In genomic region chr7:80942261-80943041, GRCh38 we compare ENCODE assay signal across 9 cellular contexts. TPM values are rescaled to one million over a fixed set of nuclear protein-coding genes. Genes with fewer than 3 reads are reported as not detected.
A peak's percentile ranks its signal among the peaks of the same experiment; 100 is the strongest.
DNase-seq lines count a peak whose midpoint lies in the region; ATAC-seq, FAIRE-seq and TF ChIP-seq lines count a peak whose summit lies in the region.
"Had no signal": no experiment of that assay in that cellular context is flagged by ENCODE, and none has a peak within 500 bp of the region (broad histone marks: within the 10 kb centered on the region; RNA-seq: fewer than 3 reads in every experiment).

No MANE protein-coding gene starts in this region.

- H4K20me1 ChIP-seq in OCI-LY7 (ENCODE audit: insufficient read depth, low read length): no peaks in the 10 kb centered on the region

- H3K4me1 Mint-ChIP-seq in CD4-positive, alpha-beta memory T cell: no peaks in the 10 kb centered on the region
- H3K4me1 Mint-ChIP-seq: activated naive CD8-positive, alpha-beta T cell treated with anti-CD3 and anti-CD28 coated beads, Interleukin-2, amount 10 ng/mL, durations not matched to agents 7 days and 5 days had no signal

- no peak overlapping the region for H3K4me2 ChIP-seq in OCI-LY7 (ENCODE audit: low read length)

- in situ Hi-C loops in brain microvascular endothelial cell (cut with HindIII; ENCODE audit: low pct_ligation_motif_present, low sequenced_read_pairs): no loop called here
- in situ Hi-C loops in transverse colon (cut with MboI; ENCODE audit: low pct_ligation_motif_present in 1 of 4, low pct_unique_long_range_greater_than_20kb in 1 of 4, low sequenced_read_pairs in 3 of 4): no loop called here

- no peaks in the 10 kb centered on the region for H3K36me3 ChIP-seq in brain microvascular endothelial cell (replicated peaks)
- H3K36me3 ChIP-seq in kidney (ENCODE audit: control insufficient read depth in 1 of 2, insufficient read depth in 2 of 2, low read length in 2 of 2): no peaks in the 10 kb centered on the region
- no peaks in the 10 kb centered on the region for H3K36me3 ChIP-seq in transverse colon
- no peaks in the 10 kb centered on the region for H3K36me3 ChIP-seq in CD4-positive, alpha-beta memory T cell (ENCODE audit: insufficient read depth, low read length)
- H3K36me3 ChIP-seq in OCI-LY7 (ENCODE audit: insufficient read depth, low read length): no peaks in the 10 kb centered on the region

- H3K27ac ChIP-seq in brain microvascular endothelial cell (peak overlapping the region; percentile 84), kidney (ENCODE audit: low read depth in 2 of 2, low read length in 2 of 2) (no peak overlapping the region), transverse colon (peak overlapping the region; percentile 52 to 77 (median 61)), OCI-LY7 (ENCODE audit: low read depth, low read length, poor library complexity, severe bottlenecking) (no peak overlapping the region)
- no peak overlapping the region for H3K27ac ChIP-seq in CD4-positive, alpha-beta memory T cell (ENCODE audit: low read depth, low read length)

- intact Hi-C loops in kidney (cut with DNase I) (no loop called here), transverse colon (cut with DNase I; ENCODE audit: low total_unique reads) (no loop called here), OCI-LY7 (cut with micrococcal nuclease; ENCODE audit: unreplicated experiment) (no loop called here)
- intact Hi-C loops in CD4-positive, alpha-beta memory T cell (cut with micrococcal nuclease): no loop called here

- BruUV-seq in OCI-LY7 (replicated peaks; lab: Mats Ljungman, UMichigan): no TSS peak

- DNase-seq in brain microvascular endothelial cell (peak; percentile 97), kidney (peak; percentile 86), transverse colon (peak; percentile 31), T-helper 1 cell (no peak), OCI-LY7 (ENCODE audit: low spot score) (no peak)
- DNase-seq in CD4-positive, alpha-beta memory T cell: no peak
- DNase-seq: activated naive CD8-positive, alpha-beta T cell treated with anti-CD3 and anti-CD28 coated beads, Interleukin-2, amount 10 ng/mL, durations not matched to agents 7 days and 5 days had no signal

- peak; percentile 63 for FAIRE-seq in kidney (lab: Jason Lieb, UNC)

- no peaks in the 10 kb centered on the region for H3K79me2 ChIP-seq in OCI-LY7 (ENCODE audit: insufficient read depth, low read depth, low read length)

- H3K4me3 ChIP-seq in brain microvascular endothelial cell (ENCODE audit: low read depth, low read length) (no peak overlapping the region), kidney (ENCODE audit: low read length in 2 of 2) (no peak overlapping the region), transverse colon (no peak overlapping the region), OCI-LY7 (ENCODE audit: low read depth, low read length, poor library complexity, severe bottlenecking) (no peak overlapping the region)
- H3K4me3 ChIP-seq in CD4-positive, alpha-beta memory T cell (ENCODE audit: low read length in 2 of 2): no peak overlapping the region

- no peaks in the 10 kb centered on the region for H3K9me3 ChIP-seq in kidney (ENCODE audit: control insufficient read depth in 1 of 2, low read length in 2 of 2)
- H3K9me3 ChIP-seq in transverse colon: no peaks in the 10 kb centered on the region
- H3K9me3 ChIP-seq in CD4-positive, alpha-beta memory T cell (ENCODE audit: control insufficient read depth in 1 of 2, low read length in 2 of 2): no peaks in the 10 kb centered on the region
- no peaks in the 10 kb centered on the region for H3K9me3 ChIP-seq in OCI-LY7 (ENCODE audit: low read length)

- POLR2A ChIA-PET in CD4-positive, alpha-beta memory T cell (lab: Charles Lee; ENCODE audit: partially characterized antibody): no interaction called here
- POLR2A ChIA-PET in OCI-LY7 (lab: Charles Lee): interaction anchor here (0.6 kb wide), 1 partner anchor 395 kb away, joined by 3 read pairs; no protein-coding TSS in a partner anchor

- CTCF ChIA-PET in CD4-positive, alpha-beta memory T cell (lab: Charles Lee; ENCODE audit: partially characterized antibody): no interaction called here
- CTCF ChIA-PET in OCI-LY7 (lab: Charles Lee; ENCODE audit: unreplicated experiment): no interaction called here

- no peaks in the 10 kb centered on the region for H3K27me3 Mint-ChIP-seq in CD4-positive, alpha-beta memory T cell
- H3K27me3 Mint-ChIP-seq: activated naive CD8-positive, alpha-beta T cell treated with anti-CD3 and anti-CD28 coated beads, Interleukin-2, amount 10 ng/mL, durations not matched to agents 7 days and 5 days had no signal

- peak; percentile 52 for ATAC-seq in HG03432 (IDR thresholded peaks at IDR 0.05; ENCODE audit: unreplicated experiment)
- ATAC-seq in HG02798 (IDR thresholded peaks at IDR 0.05; ENCODE audit: poor library complexity, unreplicated experiment): no peak

- H3K4me1 ChIP-seq in kidney (ENCODE audit: control insufficient read depth in 1 of 2, insufficient read depth in 1 of 2, low read depth in 1 of 2, low read length in 2 of 2) (peaks cover 2 to 5% of the 10 kb centered on the region in 2 donors), transverse colon (peaks cover 0 to 27% (median 17%) of the 10 kb centered on the region in 4 donors), OCI-LY7 (ENCODE audit: insufficient read depth, low read length, poor library complexity, severe bottlenecking) (no peaks in the 10 kb centered on the region)
- H3K4me1 ChIP-seq in CD4-positive, alpha-beta memory T cell (ENCODE audit: insufficient read depth, low read length): no peaks in the 10 kb centered on the region

- TF ChIP-seq CTCF in brain microvascular endothelial cell (IDR thresholded peaks at IDR 0.05; ENCODE audit: low read depth, low read length, missing control alignments) (no peak), kidney (IDR thresholded peaks at IDR 0.05; ENCODE audit: borderline replicate concordance, extremely low read depth, insufficient read depth) (no peak), transverse colon (IDR thresholded peaks at IDR 0.05) (no peak), OCI-LY7 (conservative IDR thresholded peaks at IDR 0.05; ENCODE audit: low read length) (no peak)

- H3K4me3 Mint-ChIP-seq in CD4-positive, alpha-beta memory T cell: no peak overlapping the region
- H3K4me3 Mint-ChIP-seq: activated naive CD8-positive, alpha-beta T cell treated with anti-CD3 and anti-CD28 coated beads, Interleukin-2, amount 10 ng/mL, durations not matched to agents 7 days and 5 days had no signal

- 49 to 58% methylated on average over 1 to 2 of the region's 2 CpGs for WGBS in transverse colon (ENCODE audit: low coverage in 1 of 2), 2 donors

- H3K9me3 Mint-ChIP-seq in CD4-positive, alpha-beta memory T cell: peaks cover 0 to 12% (median 6%) of the 10 kb centered on the region in 8 donors
- H3K9me3 Mint-ChIP-seq: activated naive CD8-positive, alpha-beta T cell treated with anti-CD3 and anti-CD28 coated beads, Interleukin-2, amount 10 ng/mL, durations not matched to agents 7 days and 5 days had no signal

- H3K36me3 Mint-ChIP-seq in CD4-positive, alpha-beta memory T cell: no peaks in the 10 kb centered on the region
- H3K36me3 Mint-ChIP-seq: activated naive CD8-positive, alpha-beta T cell treated with anti-CD3 and anti-CD28 coated beads, Interleukin-2, amount 10 ng/mL, durations not matched to agents 7 days and 5 days had no signal

- H2AFZ ChIP-seq in OCI-LY7 (ENCODE audit: low read length): no peak overlapping the region

- H3K9ac ChIP-seq in kidney (ENCODE audit: low read length in 2 of 2): no peak overlapping the region

- no peak for TF ChIP-seq EP300 in transverse colon (IDR thresholded peaks at IDR 0.05; ENCODE audit: low read depth)

- no peak for TF ChIP-seq POLR2A in transverse colon (IDR thresholded peaks at IDR 0.05)

- H3K27ac Mint-ChIP-seq in CD4-positive, alpha-beta memory T cell: no peak overlapping the region
- H3K27ac Mint-ChIP-seq: activated naive CD8-positive, alpha-beta T cell treated with anti-CD3 and anti-CD28 coated beads, Interleukin-2, amount 10 ng/mL, durations not matched to agents 7 days and 5 days had no signal

- no peaks in the 10 kb centered on the region for H3K9me2 ChIP-seq in OCI-LY7 (ENCODE audit: insufficient read depth, low read length)

- H3K27me3 ChIP-seq in brain microvascular endothelial cell (replicated peaks) (no peaks in the 10 kb centered on the region), transverse colon (no peaks in the 10 kb centered on the region)
- H3K27me3 ChIP-seq in CD4-positive, alpha-beta memory T cell (ENCODE audit: insufficient read depth, low read length): no peaks in the 10 kb centered on the region

RNA-seq across cellular contexts. Expression of gene SEMA3C, which starts 23.6 kb away (rescaled TPM):
- total RNA-seq in kidney (17.2 TPM), transverse colon (10 to 100 TPM; 34.0 to 83.8 (median 79.9) TPM), OCI-LY7 (2022) (not detected in 2 replicates)
- 3.9 TPM for polyA plus RNA-seq in kidney (ENCODE audit: insufficient read depth, low read depth, low replicate concordance)
- total RNA-seq in CD4-positive, alpha-beta memory T cell: under 1 TPM; 0.47 to 0.50 TPM
- not detected for polyA plus RNA-seq in CD4-positive, alpha-beta memory T cell
- not detected in 2 replicates for total RNA-seq in OCI-LY7 (2014; rRNA removed; shearing (Covaris generic))

Comparison
In these comparisons a context has a peak if more than half of its experiments do, and no peak if none do; other contexts are left out.
1. DNase-seq: peak in brain microvascular endothelial cell (single experiment), kidney (single experiment) and transverse colon (single experiment); none in CD4-positive, alpha-beta memory T cell (0 of 5), T-helper 1 cell (0 of 5) and OCI-LY7 (single experiment).
2. H3K27ac ChIP-seq: peak in brain microvascular endothelial cell (single experiment) and transverse colon (4 of 4); none in kidney (0 of 2), CD4-positive, alpha-beta memory T cell (single experiment) and OCI-LY7 (single experiment).
3. RNA of gene SEMA3C, which starts 23.6 kb away (total RNA-seq): 34.0 to 83.8 TPM in transverse colon and 17.2 TPM in kidney (single experiment); 0.47 to 0.50 TPM in CD4-positive, alpha-beta memory T cell and not detected in OCI-LY7; every median in the first group is over 10 times any median in the second.